30 cellular contexts compared by ENCODE assay signal in genomic region chr6:36636283-36636682, GRCh38.
"Had no signal": no experiment of that assay in that cellular context is flagged by ENCODE, and none has a peak within 500 bp of the region (broad histone marks: within the 10 kb centered on the region; RNA-seq: fewer than 3 reads in every experiment).

No MANE protein-coding gene starts in this region.

- DNase-seq: activated B cell treated with CpG ODN at 0.5 μM for 24 hours; activated CD4-positive, alpha-beta T cell treated with anti-CD3 and anti-CD28 coated beads for 36 hours; activated CD4-positive, alpha-beta T cell treated with anti-CD3 and anti-CD28 coated beads, Interleukin-2, amount 50 U/mL, for 4 hours; activated CD8-positive, alpha-beta memory T cell treated with anti-CD3 and anti-CD28 coated beads for 24 hours; activated CD8-positive, alpha-beta memory T cell treated with anti-CD3 and anti-CD28 coated beads, Interleukin-2, amount 50 U/mL, for 4 hours; activated T-cell treated with anti-CD3 and anti-CD28 coated beads, Interleukin-2, amount 50 U/mL, for 24 hours; adrenal gland; brain microvascular endothelial cell; central memory CD4-positive, alpha-beta T cell; esophagus squamous epithelium; left colon; lower lobe of right lung; natural killer cell; small intestine; stimulated activated CD4-positive, alpha-beta T cell treated with anti-CD3 and anti-CD28 coated beads, Interleukin-15, amount 100 ng/mL, for 24 hours; stomach; transverse colon had no signal

- H3K27me3 ChIP-seq: adrenal gland, ascending aorta, brain microvascular endothelial cell, esophagus squamous epithelium, gastroesophageal sphincter, heart left ventricle, stomach, suprapubic skin, transverse colon had no signal

- H3K4me3 Mint-ChIP-seq: activated B cell treated with CpG ODN at 0.5 μM for 24 hours; activated CD4-positive, alpha-beta T cell treated with anti-CD3 and anti-CD28 coated beads for 36 hours; activated naive CD8-positive, alpha-beta T cell; activated T-cell treated with anti-CD3 and anti-CD28 coated beads, Interleukin-2, amount 50 U/mL, for 24 hours; activated T-helper 17 cell treated with anti-CD3 and anti-CD28 coated beads, Interleukin-2, amount 50 U/mL, for 72 hours; mesothelial cell of epicardium; natural killer cell; stimulated activated memory B cell treated with anti-CD40 and anti-IgM and Interleukin-4, amounts not matched to agents 10 μg/mL and 1 μg/mL and 100 μg/mL, for 72 hours; T-helper 1 cell treated with Interleukin-12 subunit alpha and Interleukin-12 subunit beta and Interleukin-4 antibody, amounts not matched to agents 30 μg/mL and 1 μg/mL, for 36 hours had no signal

- H3K4me1 Mint-ChIP-seq: activated B cell treated with CpG ODN at 0.5 μM for 24 hours; activated CD4-positive, alpha-beta T cell treated with anti-CD3 and anti-CD28 coated beads for 36 hours; activated T-helper 17 cell treated with anti-CD3 and anti-CD28 coated beads, Interleukin-2, amount 50 U/mL, for 72 hours; natural killer cell; stimulated activated memory B cell treated with anti-CD40 and anti-IgM and Interleukin-4, amounts not matched to agents 10 μg/mL and 1 μg/mL and 100 μg/mL, for 72 hours had no signal

- H3K27ac ChIP-seq: adrenal gland, ascending aorta, brain microvascular endothelial cell, esophagus squamous epithelium, gastroesophageal sphincter, heart left ventricle, lower lobe of right lung, stomach, suprapubic skin, transverse colon had no signal

- H3K27ac Mint-ChIP-seq: activated B cell treated with CpG ODN at 0.5 μM for 24 hours; activated CD4-positive, alpha-beta T cell treated with anti-CD3 and anti-CD28 coated beads for 36 hours; activated naive CD8-positive, alpha-beta T cell; activated T-cell treated with anti-CD3 and anti-CD28 coated beads, Interleukin-2, amount 50 U/mL, for 24 hours; activated T-helper 17 cell treated with anti-CD3 and anti-CD28 coated beads, Interleukin-2, amount 50 U/mL, for 72 hours; mesothelial cell of epicardium; natural killer cell; stimulated activated memory B cell treated with anti-CD40 and anti-IgM and Interleukin-4, amounts not matched to agents 10 μg/mL and 1 μg/mL and 100 μg/mL, for 72 hours; T-helper 1 cell treated with Interleukin-12 subunit alpha and Interleukin-12 subunit beta and Interleukin-4 antibody, amounts not matched to agents 30 μg/mL and 1 μg/mL, for 36 hours had no signal

- FAIRE-seq: colon, islet of Langerhans, small intestine, urothelium cell line had no signal

- H3K27me3 Mint-ChIP-seq: activated B cell treated with CpG ODN at 0.5 μM for 24 hours; activated CD4-positive, alpha-beta T cell treated with anti-CD3 and anti-CD28 coated beads for 36 hours; activated T-cell treated with anti-CD3 and anti-CD28 coated beads, Interleukin-2, amount 50 U/mL, for 24 hours; activated T-helper 17 cell treated with anti-CD3 and anti-CD28 coated beads, Interleukin-2, amount 50 U/mL, for 72 hours; stimulated activated memory B cell treated with anti-CD40 and anti-IgM and Interleukin-4, amounts not matched to agents 10 μg/mL and 1 μg/mL and 100 μg/mL, for 72 hours had no signal

- H3K36me3 ChIP-seq: adrenal gland, ascending aorta, brain microvascular endothelial cell, esophagus squamous epithelium, gastroesophageal sphincter, heart left ventricle, lower lobe of right lung, stomach, suprapubic skin, transverse colon had no signal

- H3K9me3 Mint-ChIP-seq: activated B cell treated with CpG ODN at 0.5 μM for 24 hours; activated T-cell treated with anti-CD3 and anti-CD28 coated beads, Interleukin-2, amount 50 U/mL, for 24 hours; activated T-helper 17 cell treated with anti-CD3 and anti-CD28 coated beads, Interleukin-2, amount 50 U/mL, for 72 hours; mesothelial cell of epicardium; natural killer cell; stimulated activated memory B cell treated with anti-CD40 and anti-IgM and Interleukin-4, amounts not matched to agents 10 μg/mL and 1 μg/mL and 100 μg/mL, for 72 hours; T-helper 1 cell treated with Interleukin-12 subunit alpha and Interleukin-12 subunit beta and Interleukin-4 antibody, amounts not matched to agents 30 μg/mL and 1 μg/mL, for 36 hours had no signal

- H3K9me3 ChIP-seq: adrenal gland, ascending aorta, esophagus squamous epithelium, gastroesophageal sphincter, heart left ventricle, lower lobe of right lung, stomach, suprapubic skin, transverse colon had no signal

- H3K36me3 Mint-ChIP-seq: activated naive CD8-positive, alpha-beta T cell; mesothelial cell of epicardium; natural killer cell; stimulated activated memory B cell treated with anti-CD40 and anti-IgM and Interleukin-4, amounts not matched to agents 10 μg/mL and 1 μg/mL and 100 μg/mL, for 72 hours had no signal

- H3K4me3 ChIP-seq: adrenal gland, ascending aorta, esophagus squamous epithelium, gastroesophageal sphincter, heart left ventricle, lower lobe of right lung, stomach, suprapubic skin, transverse colon had no signal

- H3K4me1 ChIP-seq: adrenal gland, suprapubic skin had no signal

- ATAC-seq: activated CD4-positive, alpha-beta T cell treated with anti-CD3 and anti-CD28 coated beads for 36 hours; activated T-helper 17 cell treated with anti-CD3 and anti-CD28 coated beads, Interleukin-2, amount 50 U/mL, for 72 hours; gastroesophageal sphincter; heart left ventricle; left colon; lower lobe of right lung; natural killer cell; sciatic nerve; stimulated activated memory B cell treated with anti-CD40 and anti-IgM and Interleukin-4, amounts not matched to agents 10 μg/mL and 1 μg/mL and 100 μg/mL, for 72 hours had no signal
